ENCODE assay signal across 1 cellular context in the genomic region with DNA sequence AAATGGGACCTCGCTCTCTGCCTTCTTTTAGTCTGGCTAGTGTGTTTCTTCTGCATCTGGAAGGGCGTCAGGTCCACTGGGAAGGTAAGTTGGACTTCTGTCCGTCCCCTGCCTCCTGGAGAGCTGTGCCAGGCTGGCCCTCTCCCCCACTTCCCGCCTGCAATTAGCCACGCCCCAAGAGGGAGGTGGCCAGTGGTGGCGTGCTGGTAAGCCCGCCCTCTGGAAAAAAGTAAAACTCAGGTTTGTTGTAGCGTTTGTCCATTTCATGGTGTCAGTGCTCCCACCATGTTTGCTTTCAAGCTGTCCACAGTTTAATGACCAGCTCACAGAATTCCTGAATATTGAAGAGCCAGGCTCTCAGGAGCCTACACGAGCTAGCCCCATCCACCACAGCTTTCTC.
A peak's percentile ranks its signal among the peaks of the same experiment; 100 is the strongest.
TF ChIP-seq lines count a peak whose summit lies in the region.

No MANE protein-coding gene starts in this region.

TF ChIP-seq in H1, 55 proteins besides CTCF, POLR2A, EP300 and RAD21:
- TF ChIP-seq TAF1 (IDR thresholded peaks at IDR 0.05; ENCODE audit: low read depth, low read length) (0 out of 2 replicates have a peak, but pooled peaks have one; percentile 12), POLR2AphosphoS5 (IDR thresholded peaks at IDR 0.05; ENCODE audit: low read depth, low read length) (0 out of 2 replicates have a peak, but pooled peaks have one; percentile 27)
- TF ChIP-seq, protein P1, sequence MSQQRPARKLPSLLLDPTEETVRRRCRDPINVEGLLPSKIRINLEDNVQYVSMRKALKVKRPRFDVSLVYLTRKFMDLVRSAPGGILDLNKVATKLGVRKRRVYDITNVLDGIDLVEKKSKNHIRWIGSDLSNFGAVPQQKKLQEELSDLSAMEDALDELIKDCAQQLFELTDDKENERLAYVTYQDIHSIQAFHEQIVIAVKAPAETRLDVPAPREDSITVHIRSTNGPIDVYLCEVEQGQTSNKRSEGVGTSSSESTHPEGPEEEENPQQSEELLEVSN (IDR thresholded peaks at IDR 0.05), result no peak
